Comparison of ENCODE assay signal across 8 cellular contexts in the genomic region with DNA sequence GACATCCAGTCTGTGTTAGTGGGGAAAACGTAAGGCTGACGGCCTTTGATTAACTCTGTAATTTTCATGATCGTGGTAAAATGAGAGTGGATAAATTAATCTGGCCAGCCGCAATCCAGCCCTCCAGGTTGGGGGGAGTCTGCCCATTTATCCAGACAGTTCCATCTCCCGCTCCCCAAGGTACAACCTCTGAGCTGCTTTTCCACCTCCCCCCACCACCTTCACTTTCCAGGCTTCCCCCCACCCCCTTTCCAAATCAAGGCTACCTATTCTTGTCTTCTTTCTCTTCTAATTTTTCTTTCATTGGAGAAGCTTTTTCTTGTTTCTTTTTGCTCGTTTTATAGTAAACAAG. TPM values are rescaled to one million over a fixed set of nuclear protein-coding genes. Genes with fewer than 3 reads are reported as not detected.
DNase-seq lines count a peak whose midpoint lies in the region; ATAC-seq and TF ChIP-seq lines count a peak whose summit lies in the region.

No MANE protein-coding gene starts in this region.

- peak overlapping the region; percentile 90 to 99 (median 94) for H3K4me3 Mint-ChIP-seq in IgD-negative memory B cell
- peak overlapping the region; percentile 82 for H3K4me3 Mint-ChIP-seq in chondrocyte (ENCODE audit: unreplicated experiment)
- peak overlapping the region; percentile 85 to 97 (median 92) for H3K4me3 Mint-ChIP-seq in naive B cell

- no peaks in the 10 kb centered on the region for H3K9me3 ChIP-seq in BE2C

- no peak for ATAC-seq in naive B cell (ENCODE audit: low read depth in 2 of 2)
- ATAC-seq in HG02588 (IDR thresholded peaks at IDR 0.05; ENCODE audit: unreplicated experiment) = no peak
- ATAC-seq in HG02763 (IDR thresholded peaks at IDR 0.05; ENCODE audit: unreplicated experiment) = no peak
- no peak for ATAC-seq in HG02973 (IDR thresholded peaks at IDR 0.05; ENCODE audit: unreplicated experiment)

- no peaks in the 10 kb centered on the region for H3K9me3 Mint-ChIP-seq in IgD-negative memory B cell
- H3K9me3 Mint-ChIP-seq in chondrocyte (ENCODE audit: low read depth) = no peaks in the 10 kb centered on the region
- H3K9me3 Mint-ChIP-seq in naive B cell = no peaks in the 10 kb centered on the region

- H3K27me3 Mint-ChIP-seq in IgD-negative memory B cell (no peaks in the 10 kb centered on the region), chondrocyte (ENCODE audit: low read depth) (no peaks in the 10 kb centered on the region), naive B cell (no peaks in the 10 kb centered on the region)

- H3K36me3 ChIP-seq in BE2C = no peaks in the 10 kb centered on the region

- H3K36me3 Mint-ChIP-seq in IgD-negative memory B cell (peaks cover 2% of the 10 kb centered on the region), chondrocyte (ENCODE audit: low read depth) (no peaks in the 10 kb centered on the region), naive B cell (no peaks in the 10 kb centered on the region)

- TF ChIP-seq CTCF in BE2C (IDR thresholded peaks at IDR 0.05; ENCODE audit: low read depth, low read length) (no peak), chondrocyte (IDR thresholded peaks at IDR 0.05) (no peak)

- DNase-seq in BE2C (no peak), chondrocyte (ENCODE audit: low spot score) (no peak), naive B cell (no peak), NCI-H774 (lab: John Stamatoyannopoulos, UW) (no peak)

- H3K4me1 Mint-ChIP-seq in IgD-negative memory B cell (peaks cover 35 to 64% (median 53%) of the 10 kb centered on the region in 3 donors), chondrocyte (ENCODE audit: low read depth) (peaks cover 71% of the 10 kb centered on the region), naive B cell (peaks cover 31 to 57% (median 45%) of the 10 kb centered on the region in 3 donors)

- no peaks in the 10 kb centered on the region for H3K4me1 ChIP-seq in BE2C

- no peaks in the 10 kb centered on the region for H3K27me3 ChIP-seq in BE2C

- H3K27ac Mint-ChIP-seq in IgD-negative memory B cell (peak overlapping the region; percentile 93 to 98 (median 94)), chondrocyte (ENCODE audit: unreplicated experiment) (peak overlapping the region; percentile 98), naive B cell (peak overlapping the region; percentile 83 to 98 (median 94))

- peak overlapping the region; percentile 75 for H3K4me3 ChIP-seq in BE2C (ENCODE audit: low read depth, low read length)

RNA-seq across cellular contexts. Expression of a gene that starts 6.0 kb away (rescaled TPM):
- polyA plus RNA-seq in BE2C (2012; ENCODE audit: insufficient read depth, insufficient read length, low read depth) = 6.5 TPM
- polyA plus RNA-seq in IgD-negative memory B cell (34.6 TPM), naive B cell (ENCODE audit: low read depth in 6 of 6) (10 to 100 TPM; 21.1 to 40.5 (median 35.9) TPM)
- 39.3 to 41.1 TPM (median 40.1 TPM) in 3 replicates for total RNA-seq in chondrocyte

RNA-seq across cellular contexts. Expression of a gene that starts 6.1 kb away (rescaled TPM):
- polyA plus RNA-seq in BE2C (2012; ENCODE audit: insufficient read depth, insufficient read length, low read depth) = 1.2 TPM
- polyA plus RNA-seq in IgD-negative memory B cell (0.48 TPM), naive B cell (ENCODE audit: low read depth in 6 of 6) (1 to 10 TPM in 3 of 6 donors, under 1 TPM in 2, not detected in 1; 0.40 to 4.1 (median 1.3) TPM)
- 5.8 to 13.0 TPM (median 9.6 TPM) in 3 replicates for total RNA-seq in chondrocyte
